Comparison of ENCODE assay signal across 8 cellular contexts in genomic region chr12:14769837-14770494, GRCh38. TPM values are rescaled to one million over a fixed set of nuclear protein-coding genes. Genes with fewer than 3 reads are reported as not detected.
DNase-seq lines count a peak whose midpoint lies in the region; ATAC-seq and TF ChIP-seq lines count a peak whose summit lies in the region.

No MANE protein-coding gene starts in this region.

- H3K36me3 Mint-ChIP-seq in MCF 10A (ENCODE audit: insufficient read depth, unreplicated experiment) (peaks cover 49% of the 10 kb centered on the region), immature natural killer cell (peaks cover 6 to 23% (median 18%) of the 10 kb centered on the region in 3 donors)

- peaks cover 5% of the 10 kb centered on the region for H3K9me3 Mint-ChIP-seq in MCF 10A (ENCODE audit: unreplicated experiment)
- H3K9me3 Mint-ChIP-seq in immature natural killer cell: peaks cover 0 to 2% (median 0%) of the 10 kb centered on the region in 6 donors

- intact Hi-C loops in MCF 10A (cut with micrococcal nuclease) (loop anchor here (2.0 to 10.0 kb wide), 4 partner anchors 75 to 403 kb away; partner anchors contain the start of genes ART4 and ATF7IP), spleen (cut with DNase I; ENCODE audit: low total_unique reads) (no loop called here)

- TF ChIP-seq CTCF in MCF 10A (IDR thresholded peaks at IDR 0.05; ENCODE audit: unreplicated experiment) (peak; percentile 62), spleen (IDR thresholded peaks at IDR 0.05 in 8 of 11, conservative IDR thresholded peaks at IDR 0.05 in 3 of 11) (peak; percentile 82 to 95 (median 91))

- peak overlapping the region; percentile 95 to 100 (median 98) for H3K27ac ChIP-seq in spleen

- peak in 2 of 3 donors; percentile 35 to 67 for TF ChIP-seq POLR2A in spleen (IDR thresholded peaks at IDR 0.05)

- CTCF ChIA-PET in MCF 10A (lab: Yijun Ruan, JAX): interaction anchor here (0.6 to 2.6 kb wide), 22 partner anchors 12 to 1668 kb away, joined by 3 to 9 read pairs (median 4); partner anchors contain the start of gene ATF7IP

- peak overlapping the region; percentile 98 for H3K27ac Mint-ChIP-seq in MCF 10A (ENCODE audit: low read depth, unreplicated experiment)
- peak overlapping the region; percentile 99 to 100 (median 100) for H3K27ac Mint-ChIP-seq in immature natural killer cell

- H3K4me3 ChIP-seq in spleen: peak overlapping the region; percentile 61 to 97 (median 67)

- peak overlapping the region; percentile 98 for H3K4me3 Mint-ChIP-seq in MCF 10A (ENCODE audit: unreplicated experiment)
- H3K4me3 Mint-ChIP-seq in immature natural killer cell: peak overlapping the region; percentile 95 to 98 (median 97)

- peaks cover 4 to 78% (median 42%) of the 10 kb centered on the region in 6 donors for H3K4me1 ChIP-seq in spleen

- POLR2A ChIA-PET in MCF 10A (lab: Yijun Ruan, JAX): interaction anchor here (0.6 to 8.5 kb wide), 21 partner anchors 11 to 1879 kb away, joined by 3 to 285 read pairs (median 4); partner anchors contain the start of genes ATF7IP, C12orf60, GPRC5A and RERG

- no peaks in the 10 kb centered on the region for H3K27me3 ChIP-seq in spleen (replicated peaks in 1 of 7)

- peaks cover 0 to 31% (median 7%) of the 10 kb centered on the region in 6 donors for H3K36me3 ChIP-seq in spleen

- H3K4me1 Mint-ChIP-seq in MCF 10A (ENCODE audit: insufficient read depth, unreplicated experiment) (peaks cover 11% of the 10 kb centered on the region), immature natural killer cell (peaks cover 77 to 95% of the 10 kb centered on the region in 2 donors)

- peaks cover 0 to 27% (median 19%) of the 10 kb centered on the region in 8 donors for H3K9me3 ChIP-seq in spleen

- peak; percentile 41 for ATAC-seq in HG02885 (IDR thresholded peaks at IDR 0.05; ENCODE audit: poor library complexity, unreplicated experiment)

- DNase-seq in NCI-H2081 (lab: John Stamatoyannopoulos, UW) (peak; percentile 81 to 91), NCI-H2081 treated with DMSO at 0.1 percent for 48 hours (lab: John Stamatoyannopoulos, UW) (no peak), NCI-H187 (lab: John Stamatoyannopoulos, UW) (peak; percentile 54 to 85), UCSD-AML1 (lab: John Stamatoyannopoulos, UW; ENCODE audit: unreplicated experiment) (peak; percentile 71), MCF 10A (ENCODE audit: unreplicated experiment) (peak; percentile 81), immature natural killer cell (peak; percentile 88 to 89 (median 89)), spleen (peak; percentile 96)

- no peaks in the 10 kb centered on the region for H3K27me3 Mint-ChIP-seq in MCF 10A (ENCODE audit: insufficient read depth, unreplicated experiment)
- H3K27me3 Mint-ChIP-seq in immature natural killer cell (ENCODE audit: low read depth in 3 of 3): peaks cover 32 to 44% (median 35%) of the 10 kb centered on the region in 3 donors

- no TSS peak for BruUV-seq in MCF 10A (replicated peaks; lab: Mats Ljungman, UMichigan)

- 0 to 1% (median 0%) methylated on average over 10 to 45 of the region's 45 CpGs for WGBS in spleen, 5 donors

RNA-seq across cellular contexts. Expression of gene WBP11, which starts 33.3 kb away (rescaled TPM):
- total RNA-seq in MCF 10A (2022) (51.3 and 56.6 TPM in 2 replicates), spleen (10 to 100 TPM; 22.0 to 61.4 (median 49.2) TPM)
- polyA plus RNA-seq in immature natural killer cell (10 to 100 TPM; 27.1 to 73.5 (median 47.5) TPM), spleen (10 to 100 TPM; 16.0 to 18.8 (median 17.1) TPM)

RNA-seq across cellular contexts. Expression of gene C12orf60, which starts 33.5 kb away (rescaled TPM):
- total RNA-seq in MCF 10A (2022) (2.2 and 2.6 TPM in 2 replicates), spleen (1 to 10 TPM in 5 of 7 donors, under 1 TPM in 2; 0.51 to 1.4 (median 1.0) TPM)
- polyA plus RNA-seq in immature natural killer cell (1 to 10 TPM in 1 of 3 donors, under 1 TPM in 1, not detected in 1; 0.57 to 1.1 TPM), spleen (1 to 10 TPM in 2 of 3 donors, under 1 TPM in 1; 0.96 to 2.2 (median 1.6) TPM)

RNA-seq across cellular contexts. Expression of gene SMCO3, which starts 44.0 kb away (rescaled TPM):
- 0.20 TPM in 1 of 2 replicates, not detected in the other for total RNA-seq in MCF 10A (2022)
- polyA plus RNA-seq in immature natural killer cell: under 1 TPM in 1 of 3 donors, not detected in 2; 0.10 TPM
- total RNA-seq in spleen: 1 to 10 TPM in 3 of 7 donors, under 1 TPM in 4; 0.32 to 1.6 (median 0.77) TPM
- 1 to 10 TPM in 1 of 3 donors, under 1 TPM in 2; 0.57 to 1.5 (median 0.97) TPM for polyA plus RNA-seq in spleen
